Comparison of ENCODE assay signal across 2 cellular contexts in genomic region chr4:70863099-70863790, GRCh38.
TF ChIP-seq lines count a peak whose summit lies in the region.

No MANE protein-coding gene starts in this region.

TF ChIP-seq in GM23338, 12 proteins besides CTCF, POLR2A, EP300 and RAD21 (continued from another document):
- TF ChIP-seq ZNF462 (CRISPR knock-in tag; IDR thresholded peaks at IDR 0.05) (no peak), ZNF331 (CRISPR knock-in tag; IDR thresholded peaks at IDR 0.05; ENCODE audit: low read depth) (no peak), STAT1 (IDR thresholded peaks at IDR 0.05; ENCODE audit: unreplicated experiment) (no peak), EZH2 (IDR thresholded peaks at IDR 0.05; ENCODE audit: low read depth, unreplicated experiment) (no peak), REST (IDR thresholded peaks at IDR 0.05; ENCODE audit: unreplicated experiment) (no peak), CREB1 (CRISPR knock-in tag; IDR thresholded peaks at IDR 0.05; ENCODE audit: low read depth) (no peak), ZNF114 (CRISPR knock-in tag; IDR thresholded peaks at IDR 0.05) (no peak), JUNB (IDR thresholded peaks at IDR 0.05; ENCODE audit: unreplicated experiment) (no peak), ETS1 (IDR thresholded peaks at IDR 0.05) (no peak)

TF ChIP-seq in IMR-90, 13 proteins besides CTCF, POLR2A, EP300 and RAD21 (continued from another document):
- TF ChIP-seq ELK1 (IDR thresholded peaks at IDR 0.05; ENCODE audit: borderline replicate concordance, low read depth, low read length) = no peak
- TF ChIP-seq RCOR1 (IDR thresholded peaks at IDR 0.05; ENCODE audit: insufficient replicate concordance, low read length) = no peak
- TF ChIP-seq BHLHE40 (IDR thresholded peaks at IDR 0.05; ENCODE audit: low read depth, low read length) = no peak
- TF ChIP-seq MAZ (IDR thresholded peaks at IDR 0.05; ENCODE audit: borderline replicate concordance, low read depth, low read length) = no peak
- no peak for TF ChIP-seq RFX5 (IDR thresholded peaks at IDR 0.05; ENCODE audit: low read depth, low read length)
- TF ChIP-seq MXI1 (IDR thresholded peaks at IDR 0.05; ENCODE audit: borderline replicate concordance, low read depth, low read length) = no peak
